In genomic region chr11:102428696-102429095, GRCh38 we compare ENCODE assay signal across 16 cellular contexts. TPM values are rescaled to one million over a fixed set of nuclear protein-coding genes. Genes with fewer than 3 reads are reported as not detected.
A peak's percentile ranks its signal among the peaks of the same experiment; 100 is the strongest.
DNase-seq lines count a peak whose midpoint lies in the region; ATAC-seq, FAIRE-seq and TF ChIP-seq lines count a peak whose summit lies in the region.
"Had no signal": no experiment of that assay in that cellular context is flagged by ENCODE, and none has a peak within 500 bp of the region (broad histone marks: within the 10 kb centered on the region; RNA-seq: fewer than 3 reads in every experiment).

No MANE protein-coding gene starts in this region.

- no peaks in the 10 kb centered on the region for H3K9me3 ChIP-seq in neutrophil
- H3K9me3 ChIP-seq: prostate gland, thyroid gland had no signal

- TF ChIP-seq CTCF in neutrophil (IDR thresholded peaks at IDR 0.05) (no peak), GM23338 (conservative IDR thresholded peaks at IDR 0.05; ENCODE audit: low read depth in 2 of 2) (no peak)

- H3K9me3 Mint-ChIP-seq in activated naive CD8-positive, alpha-beta T cell treated with anti-CD3 and anti-CD28 coated beads for 36 hours: peaks cover 19% of the 10 kb centered on the region
- H3K9me3 Mint-ChIP-seq in GM23338: peaks cover 26% of the 10 kb centered on the region

- no peaks in the 10 kb centered on the region for H3K36me3 ChIP-seq in neutrophil
- H3K36me3 ChIP-seq in GM23338 (ENCODE audit: insufficient read depth): 0 out of 2 replicates have a peak, but pooled peaks cover 12% of the 10 kb centered on the region
- H3K36me3 ChIP-seq: prostate gland had no signal

- H3K4me3 ChIP-seq in neutrophil (ENCODE audit: low read depth in 1 of 2, low read length in 1 of 2) (no peak overlapping the region), GM23338 (no peak overlapping the region)
- H3K4me3 ChIP-seq: lung, prostate gland, thyroid gland had no signal

- H4K20me1 ChIP-seq in GM23338 (replicated peaks; ENCODE audit: insufficient read depth): peaks cover 9% of the 10 kb centered on the region; the same call in 1 of the 2 replicates

- DNase-seq in NCI-H146 (lab: John Stamatoyannopoulos, UW) (peak; percentile 21), NCI-H146 treated with DMSO at 0.1 percent for 48 hours (lab: John Stamatoyannopoulos, UW; ENCODE audit: unreplicated experiment) (no peak), GM12891 (ENCODE audit: insufficient read length, low spot score) (no peak), GM23338 (ENCODE audit: low spot score) (no peak), DMS53 (lab: John Stamatoyannopoulos, UW) (no peak)
- DNase-seq in activated naive CD8-positive, alpha-beta T cell treated with anti-CD3 and anti-CD28 coated beads for 36 hours: no peak
- DNase-seq: anterior cingulate cortex, NCI-H1694 treated with DMSO at 0.1 percent for 48 hours, SW 1271, thyroid gland had no signal

- H3K27me3 ChIP-seq in neutrophil (no peaks in the 10 kb centered on the region), GM23338 (ENCODE audit: insufficient read depth) (no peaks in the 10 kb centered on the region)
- H3K27me3 ChIP-seq: thyroid gland had no signal

- no peaks in the 10 kb centered on the region for H3F3A ChIP-seq in GM23338 (replicated peaks; ENCODE audit: low read depth)

- H3K27me3 Mint-ChIP-seq in activated naive CD8-positive, alpha-beta T cell treated with anti-CD3 and anti-CD28 coated beads for 36 hours: no peaks in the 10 kb centered on the region
- H3K27me3 Mint-ChIP-seq in GM23338 (ENCODE audit: insufficient read depth, low read depth, poor library complexity): peaks cover 7% of the 10 kb centered on the region

- peaks cover 10% of the 10 kb centered on the region for H3K79me2 ChIP-seq in GM23338 (replicated peaks; ENCODE audit: insufficient read depth)

- H3K27ac ChIP-seq in neutrophil (peak overlapping the region; percentile 60), GM23338 (ENCODE audit: low read depth) (no peak overlapping the region)
- H3K27ac ChIP-seq: 22Rv1, prostate gland had no signal

- H3K27ac Mint-ChIP-seq in activated naive CD8-positive, alpha-beta T cell treated with anti-CD3 and anti-CD28 coated beads for 36 hours: peak overlapping the region; percentile 6
- H3K27ac Mint-ChIP-seq in GM23338: no peak overlapping the region

- peaks cover 71% of the 10 kb centered on the region for H3K4me1 Mint-ChIP-seq in activated naive CD8-positive, alpha-beta T cell treated with anti-CD3 and anti-CD28 coated beads for 36 hours
- peaks cover 24% of the 10 kb centered on the region for H3K4me1 Mint-ChIP-seq in GM23338

- no peak overlapping the region for H3K4me2 ChIP-seq in GM23338

- H3K4me1 ChIP-seq in neutrophil (ENCODE audit: control insufficient read depth in 1 of 2, insufficient read depth in 1 of 2, low read depth in 1 of 2, low read length in 1 of 2) (peaks cover 10 to 11% of the 10 kb centered on the region in 2 experiments), GM23338 (ENCODE audit: insufficient read depth) (peaks cover 12% of the 10 kb centered on the region; the same call in 1 of the 2 replicates)

- no peak for TF ChIP-seq POLR2A in GM12891 (IDR thresholded peaks at IDR 0.05; ENCODE audit: low read depth, low read length)

- H3K36me3 Mint-ChIP-seq in activated naive CD8-positive, alpha-beta T cell treated with anti-CD3 and anti-CD28 coated beads for 36 hours: peaks cover 69% of the 10 kb centered on the region
- peaks cover 41% of the 10 kb centered on the region for H3K36me3 Mint-ChIP-seq in GM23338 (ENCODE audit: low read depth)

- ATAC-seq in HG02588 (IDR thresholded peaks at IDR 0.05; ENCODE audit: unreplicated experiment) (no peak), GM23338 (no peak)

- H3K9me2 ChIP-seq in GM23338 (ENCODE audit: insufficient read depth): no peaks in the 10 kb centered on the region

- no peak overlapping the region for H2AFZ ChIP-seq in GM23338

- FAIRE-seq in GM12891 (lab: Jason Lieb, UNC): peak; percentile 33
- FAIRE-seq: H1 had no signal

- no peak overlapping the region for H3K4me3 Mint-ChIP-seq in activated naive CD8-positive, alpha-beta T cell treated with anti-CD3 and anti-CD28 coated beads for 36 hours
- no peak overlapping the region for H3K4me3 Mint-ChIP-seq in GM23338

TF ChIP-seq in GM12891, 5 proteins besides CTCF, POLR2A, EP300 and RAD21:
- no peak for TF ChIP-seq POLR2AphosphoS5 (IDR thresholded peaks at IDR 0.05; ENCODE audit: low read depth, low read length)
- no peak for TF ChIP-seq SPI1 (IDR thresholded peaks at IDR 0.05; ENCODE audit: low read depth, low read length)
- no peak for TF ChIP-seq TAF1 (IDR thresholded peaks at IDR 0.05; ENCODE audit: low read depth, low read length)
- TF ChIP-seq PAX5 (IDR thresholded peaks at IDR 0.05; ENCODE audit: insufficient read depth, low read length, severe bottlenecking): no peak
- no peak for TF ChIP-seq POU2F2 (IDR thresholded peaks at IDR 0.05; ENCODE audit: low read depth, low read length)

TF ChIP-seq in GM23338, 12 proteins besides CTCF, POLR2A, EP300 and RAD21 (continues in another document):
- no peak for TF ChIP-seq EZH2 (IDR thresholded peaks at IDR 0.05; ENCODE audit: low read depth, unreplicated experiment)
- no peak for TF ChIP-seq EZH2phosphoT487 (IDR thresholded peaks at IDR 0.05; ENCODE audit: unreplicated experiment)
- no peak for TF ChIP-seq NANOG (IDR thresholded peaks at IDR 0.05; ENCODE audit: borderline replicate concordance)
- no peak for TF ChIP-seq CREB1 (CRISPR knock-in tag; IDR thresholded peaks at IDR 0.05; ENCODE audit: low read depth)
- no peak for TF ChIP-seq ZNF462 (CRISPR knock-in tag; IDR thresholded peaks at IDR 0.05)
- TF ChIP-seq STAT1 (IDR thresholded peaks at IDR 0.05; ENCODE audit: unreplicated experiment): no peak

RNA-seq across cellular contexts. Expression of gene TMEM123, which starts 23.9 kb away (rescaled TPM):
- 62.2 TPM for polyA plus RNA-seq in GM12891 (2012; ENCODE audit: low read depth, missing spikeins)
- 100 to 1,000 TPM; 299 to 310 TPM for total RNA-seq in activated naive CD8-positive, alpha-beta T cell treated with anti-CD3 and anti-CD28 coated beads for 36 hours
- total RNA-seq in GM23338 (2014; rRNA removed; shearing (Covaris generic)): 61.0 and 63.0 TPM in 2 replicates
- polyA plus RNA-seq in GM23338 (2016; fragmentation: Nextera tagmentation; extraction: Ambion mirVana): 37.6 and 44.1 TPM in 2 replicates
